In genomic region chr12:65494537-65494936, GRCh38 we compare ENCODE assay signal across 19 cellular contexts.
DNase-seq lines count a peak whose midpoint lies in the region; ATAC-seq, FAIRE-seq and TF ChIP-seq lines count a peak whose summit lies in the region.
"Had no signal": no experiment of that assay in that cellular context is flagged by ENCODE, and none has a peak within 500 bp of the region (broad histone marks: within the 10 kb centered on the region; RNA-seq: fewer than 3 reads in every experiment).

No MANE protein-coding gene starts in this region.

- TF ChIP-seq CTCF in pancreas (IDR thresholded peaks at IDR 0.05), result no peak

- TF ChIP-seq POLR2A in GM12892 (IDR thresholded peaks at IDR 0.05; ENCODE audit: low read depth, low read length), result no peak

- FAIRE-seq in pancreas (lab: Jason Lieb, UNC) (no peak), GM12892 (lab: Jason Lieb, UNC) (no peak)
- FAIRE-seq: endothelial cell of umbilical vein had no signal

- ATAC-seq in pancreas (peak in 3 of 4 donors; percentile 36 to 63 (median 38)), HG02973 (IDR thresholded peaks at IDR 0.05; ENCODE audit: unreplicated experiment) (no peak), HG03280 (IDR thresholded peaks at IDR 0.05; ENCODE audit: unreplicated experiment) (no peak)
- ATAC-seq: CD8-positive, alpha-beta T cell had no signal

- H3K27me3 ChIP-seq in MG63 (no peaks in the 10 kb centered on the region), pancreas (no peaks in the 10 kb centered on the region)
- H3K27me3 ChIP-seq: brain microvascular endothelial cell had no signal

- no peaks in the 10 kb centered on the region for H3K4me1 ChIP-seq in pancreas
- H3K4me1 ChIP-seq: prostate gland had no signal

- H3K9me3 ChIP-seq in MG63 (peaks cover 4% of the 10 kb centered on the region; the same call in 1 of the 2 replicates), pancreas (no peaks in the 10 kb centered on the region)
- H3K9me3 ChIP-seq: prostate gland had no signal

- H3K36me3 ChIP-seq in MG63, result no peaks in the 10 kb centered on the region
- H3K36me3 ChIP-seq in pancreas, result no peaks in the 10 kb centered on the region
- H3K36me3 ChIP-seq: brain microvascular endothelial cell, prostate gland had no signal

- peak; percentile 46 for DNase-seq in ELF-1 (ENCODE audit: low read depth, low spot score)
- DNase-seq in MG63, result peak; percentile 1
- DNase-seq in glomerular visceral epithelial cell (ENCODE audit: extremely low spot score), result peak; percentile 21
- no peak for DNase-seq in pancreas
- no peak for DNase-seq in NOMO-1 treated with DMSO at 0.1 percent for 48 hours (lab: John Stamatoyannopoulos, UW; ENCODE audit: unreplicated experiment)
- no peak for DNase-seq in GM12892 (ENCODE audit: insufficient read length)
- DNase-seq: activated CD4-positive, alpha-beta T cell treated with anti-CD3 and anti-CD28 coated beads for 1 hour; CD8-positive, alpha-beta T cell; DND-41; hippocampal formation; NCI-H1694 treated with DMSO at 0.1 percent for 48 hours; NCI-H774; stimulated activated CD4-positive, alpha-beta T cell treated with anti-CD3 and anti-CD28 coated beads, Interleukin-4, amount 100 ng/mL, for 4 hours had no signal

- intact Hi-C loops in pancreas (cut with DNase I), result no loop called here

- H3K4me3 ChIP-seq in MG63 (no peak overlapping the region), pancreas (no peak overlapping the region)
- H3K4me3 ChIP-seq: PC-9, prostate gland had no signal

- H3K27ac ChIP-seq in pancreas, result no peak overlapping the region
- H3K27ac ChIP-seq: brain microvascular endothelial cell, PC-9, prostate gland had no signal

- WGBS in pancreas, 2 donors, result 15 to 35% methylated on average over 2 of the region's 2 CpGs

Comparison
In these comparisons a context has a peak if more than half of its experiments do, and no peak if none do; other contexts are left out.
1. DNase-seq: peak in ELF-1 (single experiment), MG63 (single experiment) and glomerular visceral epithelial cell (single experiment); none in pancreas (0 of 6), NOMO-1 treated with DMSO at 0.1 percent for 48 hours (single experiment) and GM12892 (single experiment).
2. ATAC-seq: peak in pancreas (3 of 4); none in HG02973 (single experiment) and HG03280 (single experiment).